ENCODE assay signal across 35 cellular contexts in the genomic region with DNA sequence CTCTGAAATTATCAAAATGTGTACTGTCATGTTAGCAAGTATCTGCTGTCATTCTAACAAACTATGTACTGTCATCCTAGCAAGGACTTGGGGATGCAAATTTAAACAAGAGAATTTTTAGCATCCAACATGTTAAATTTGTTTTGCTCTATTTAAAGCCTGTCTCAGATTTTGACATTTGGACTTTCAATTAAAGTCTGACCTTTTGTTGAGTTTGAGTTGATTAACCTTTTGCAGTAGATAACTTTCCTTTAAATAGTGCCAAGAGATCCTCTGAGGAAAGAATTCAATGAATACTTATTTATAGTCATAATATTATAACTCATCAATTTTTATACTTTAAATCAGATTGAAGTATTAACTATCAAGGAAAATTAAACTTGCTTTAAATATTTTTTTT.
"Had no signal": no experiment of that assay in that cellular context is flagged by ENCODE, and none has a peak within 500 bp of the region (broad histone marks: within the 10 kb centered on the region; RNA-seq: fewer than 3 reads in every experiment).

No MANE protein-coding gene starts in this region.

- H3K4me3 ChIP-seq: MG63 had no signal

- DNase-seq: Karpas-422, Kasumi-1, MG63, MM.1S, MV-4-11, NCI-H1048, NCI-H1092, NCI-H1092 treated with DMSO at 0.1 percent for 48 hours, NCI-H1105, NCI-H1105 treated with DMSO at 0.1 percent for 48 hours, NCI-H1417, NCI-H1417 treated with DMSO at 0.1 percent for 48 hours, NCI-H1436, NCI-H1436 treated with DMSO at 0.1 percent for 48 hours, NCI-H146, NCI-H1694, NCI-H1694 treated with DMSO at 0.1 percent for 48 hours, NCI-H187, NCI-H187 treated with DMSO at 0.1 percent for 48 hours, NCI-H1930, NCI-H2029, NCI-H2029 treated with DMSO at 0.1 percent for 48 hours, NCI-H2081, NCI-H2081 treated with DMSO at 0.1 percent for 48 hours, NCI-H2107, NCI-H2171, NCI-H2171 treated with DMSO at 0.1 percent for 48 hours, NCI-H2227 treated with DMSO at 0.1 percent for 48 hours, NCI-H226, NCI-H345, NCI-H446, NCI-H446 treated with DMSO at 0.1 percent for 48 hours, NCI-H510A, NCI-H510A treated with DMSO at 0.1 percent for 48 hours, NCI-H524 had no signal

- H3K9me3 ChIP-seq: MG63 had no signal

- H3K36me3 ChIP-seq: MG63 had no signal
